8 cellular contexts compared by ENCODE assay signal in the genomic region with DNA sequence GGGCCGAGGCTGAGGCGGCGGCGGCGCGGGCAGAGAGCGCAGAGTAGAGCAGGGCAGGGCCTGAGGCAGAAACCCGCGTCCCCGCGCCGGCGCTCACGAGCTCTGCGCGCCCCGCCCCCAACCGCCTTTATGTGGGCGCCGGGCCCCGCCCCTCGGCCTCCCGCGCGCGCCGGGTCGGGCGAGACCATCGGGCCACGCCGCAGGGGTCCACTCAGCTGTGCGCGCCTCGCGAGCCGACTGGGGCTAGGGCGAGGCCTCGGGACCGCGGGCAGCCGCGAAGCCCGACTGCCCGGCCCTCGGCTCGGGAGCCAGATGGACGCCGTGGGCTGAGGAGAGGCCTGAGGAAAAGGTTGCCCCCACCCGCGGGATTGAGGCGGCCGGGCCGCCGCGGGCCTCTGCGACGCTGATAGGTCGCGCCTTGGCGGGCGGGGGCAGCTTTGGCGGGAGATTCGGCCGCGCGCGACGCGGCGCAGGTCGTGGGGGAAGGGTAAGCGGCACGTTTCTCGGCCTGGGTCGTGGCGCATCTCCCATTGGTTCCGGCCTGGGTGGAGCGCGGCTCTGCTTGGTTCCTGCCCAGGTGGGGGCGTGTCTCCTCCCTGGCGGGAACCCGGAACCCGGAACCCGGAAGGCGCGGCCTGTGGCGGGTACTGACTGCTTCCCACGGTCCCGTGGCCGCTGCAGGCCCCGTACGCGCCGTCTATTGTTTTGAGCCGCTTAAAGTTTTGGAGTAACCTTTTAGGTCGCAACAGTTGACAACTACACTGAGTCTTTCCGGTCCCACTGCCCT. TPM values are rescaled to one million over a fixed set of nuclear protein-coding genes. Genes with fewer than 3 reads are reported as not detected.
DNase-seq lines count a peak whose midpoint lies in the region; ATAC-seq and TF ChIP-seq lines count a peak whose summit lies in the region.

Gene SLBP (minus strand): TSS at position 104 of the 787 bp plus-strand sequence. CDS start 131 bp downstream, outside the sequence.

- DNase-seq in AG09309 (ENCODE audit: low read depth) (peak; percentile 58), NCI-H345 (lab: John Stamatoyannopoulos, UW) (peak; percentile 94), activated B cell treated with CpG ODN at 0.5 μM for 24 hours (peak; percentile 97), cardiac fibroblast (ENCODE audit: low read depth in 2 of 2) (peak; percentile 91 to 96), inferior parietal cortex (ENCODE audit: extremely low spot score) (peak; percentile 81)
- peak; percentile 99 for DNase-seq in stimulated activated CD4-positive, alpha-beta T cell treated with anti-CD3 and anti-CD28 coated beads, Interleukin-12 subunit alpha, Interleukin-12 subunit beta, amount 100 ng/mL, for 24 hours (ENCODE audit: low read depth in 2 of 2)

- peak within 1 kb of the TSS; percentile 94 for H3K4me3 Mint-ChIP-seq in activated B cell treated with CpG ODN at 0.5 μM for 24 hours

- peak; percentile 71 for ATAC-seq in GM19025 (IDR thresholded peaks at IDR 0.05; ENCODE audit: low read depth, unreplicated experiment)
- peak; percentile 81 for ATAC-seq in HG03280 (IDR thresholded peaks at IDR 0.05; ENCODE audit: unreplicated experiment)
- peak; percentile 87 for ATAC-seq in activated B cell treated with CpG ODN at 0.5 μM for 24 hours (ENCODE audit: low read depth)

- H3K36me3 Mint-ChIP-seq in activated B cell treated with CpG ODN at 0.5 μM for 24 hours (ENCODE audit: low read depth): peaks cover 40% of the 10 kb centered on the region

- no peak for TF ChIP-seq CTCF in AG09309 (IDR thresholded peaks at IDR 0.05; ENCODE audit: control insufficient read depth, insufficient read depth, low read depth, low read length, missing control alignments)
- TF ChIP-seq CTCF in activated B cell treated with CpG ODN at 0.5 μM for 24 hours (IDR thresholded peaks at IDR 0.05): no peak
- no peak for TF ChIP-seq CTCF in cardiac fibroblast (IDR thresholded peaks at IDR 0.05; ENCODE audit: low read depth, low read length)

- intact Hi-C loops in activated B cell treated with CpG ODN at 0.5 μM for 24 hours (cut with micrococcal nuclease): loop anchor here (1.0 to 10.0 kb wide), 9 partner anchors 9 to 1362 kb away; partner anchors contain the start of genes ATP5ME, FAM53A, HTT and HTT-AS

- H3K4me3 ChIP-seq in AG09309 (ENCODE audit: control insufficient read depth, low read depth, low read length) (peak within 1 kb of the TSS; percentile 80), cardiac fibroblast (replicated peaks in 1 of 2; ENCODE audit: low read depth in 2 of 2, low read length in 2 of 2) (peak within 1 kb of the TSS; percentile 72 to 80)

- H3K27me3 Mint-ChIP-seq in activated B cell treated with CpG ODN at 0.5 μM for 24 hours: no peaks in the 10 kb centered on the region

- H3K4me1 Mint-ChIP-seq in activated B cell treated with CpG ODN at 0.5 μM for 24 hours: peaks cover 73% of the 10 kb centered on the region

- CTCF ChIA-PET in activated B cell treated with CpG ODN at 0.5 μM for 24 hours (lab: Charles Lee): interaction anchor here (0.7 to 4.2 kb wide), 4 partner anchors 9 to 19 kb away, joined by 3 to 30 read pairs (median 3); partner anchors contain the start of genes TACC3 and TMEM129

- POLR2A ChIA-PET in activated B cell treated with CpG ODN at 0.5 μM for 24 hours (lab: Charles Lee): interaction anchor here (0.6 to 4.2 kb wide), 13 partner anchors 8 to 550 kb away, joined by 3 to 138 read pairs (median 4); partner anchors contain the start of genes FAM53A, LETM1, MXD4 and NSD2

- H3K27ac Mint-ChIP-seq in activated B cell treated with CpG ODN at 0.5 μM for 24 hours: peak within 1 kb of the TSS; percentile 93

- H3K9me3 Mint-ChIP-seq in activated B cell treated with CpG ODN at 0.5 μM for 24 hours: no peaks in the 10 kb centered on the region

RNA-seq across cellular contexts. Expression of gene SLBP, which starts in this region (rescaled TPM):
- 34.0 and 37.8 TPM in 2 replicates for total RNA-seq in activated B cell treated with CpG ODN at 0.5 μM for 24 hours

Comparison
In these comparisons a context has a peak if more than half of its experiments do, and no peak if none do; other contexts are left out.
1. Peak in every context shown above with its lines: DNase-seq, ATAC-seq and H3K4me3 ChIP-seq.